In the genomic region with DNA sequence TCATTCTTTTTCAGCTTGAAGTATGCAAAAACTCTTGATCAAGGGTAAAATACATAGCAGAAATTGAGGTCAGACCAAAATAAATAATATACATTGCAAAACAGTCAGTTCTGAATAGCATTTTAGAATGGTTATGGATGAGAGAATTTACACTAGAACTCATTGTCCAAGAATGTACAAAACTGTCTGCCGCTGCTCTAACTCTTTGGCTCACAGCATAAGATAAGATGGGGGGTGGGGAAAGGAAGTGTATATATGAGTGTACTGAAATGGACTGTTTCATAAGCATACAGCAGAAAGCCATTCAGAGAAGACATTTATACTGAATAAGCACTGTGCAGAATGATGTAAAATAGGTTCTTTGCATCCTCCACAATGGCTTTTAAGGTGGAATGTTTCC, we compare ENCODE assay signal across 22 cellular contexts.
A peak's percentile ranks its signal among the peaks of the same experiment; 100 is the strongest.
DNase-seq lines count a peak whose midpoint lies in the region; ATAC-seq and TF ChIP-seq lines count a peak whose summit lies in the region.
"Had no signal": no experiment of that assay in that cellular context is flagged by ENCODE, and none has a peak within 500 bp of the region (broad histone marks: within the 10 kb centered on the region; RNA-seq: fewer than 3 reads in every experiment).

No MANE protein-coding gene starts in this region.

- no peaks in the 10 kb centered on the region for H3K27me3 ChIP-seq in hepatocyte
- H3K27me3 ChIP-seq in parathyroid adenoma (ENCODE audit: control insufficient read depth, insufficient read depth, low read length): no peaks in the 10 kb centered on the region
- no peaks in the 10 kb centered on the region for H3K27me3 ChIP-seq in ascending aorta

- no peaks in the 10 kb centered on the region for H4K20me1 ChIP-seq in hepatocyte (ENCODE audit: insufficient read depth, poor library complexity, severe bottlenecking)

- no peaks in the 10 kb centered on the region for H3K36me3 ChIP-seq in hepatocyte (replicated peaks; ENCODE audit: insufficient read depth, low read depth)
- no peaks in the 10 kb centered on the region for H3K36me3 ChIP-seq in parathyroid adenoma (ENCODE audit: control insufficient read depth, insufficient read depth, low read length)
- no peaks in the 10 kb centered on the region for H3K36me3 ChIP-seq in ascending aorta

- POLR2A ChIA-PET in RWPE1 (lab: Yijun Ruan, JAX; ENCODE audit: low non-redundant PET): no interaction called here

- H3K9me2 ChIP-seq in hepatocyte (replicated peaks; ENCODE audit: insufficient read depth): no peaks in the 10 kb centered on the region

- 79% methylated on average over 1 of the region's 1 CpG for WGBS in hepatocyte (ENCODE audit: low lambda C conversion rate, missing lambda C conversion rate)

- TF ChIP-seq CTCF in cardiac fibroblast (IDR thresholded peaks at IDR 0.05; ENCODE audit: low read depth, low read length) (no peak), hepatocyte (IDR thresholded peaks at IDR 0.05; ENCODE audit: poor library complexity) (no peak), parathyroid adenoma (IDR thresholded peaks at IDR 0.05) (no peak), RWPE1 (conservative IDR thresholded peaks at IDR 0.05; ENCODE audit: low read depth) (no peak), ascending aorta (IDR thresholded peaks at IDR 0.05) (no peak)

- H3K27ac ChIP-seq in hepatocyte: peak overlapping the region; percentile 26
- no peak overlapping the region for H3K27ac ChIP-seq in parathyroid adenoma
- H3K27ac ChIP-seq in RWPE1: no peak overlapping the region
- no peak overlapping the region for H3K27ac ChIP-seq in ascending aorta
- H3K27ac ChIP-seq: A549, KMS-11 had no signal

- H3K4me1 ChIP-seq in hepatocyte (ENCODE audit: insufficient read depth) (peaks cover 6% of the 10 kb centered on the region), parathyroid adenoma (no peaks in the 10 kb centered on the region), ascending aorta (no peaks in the 10 kb centered on the region)
- H3K4me1 ChIP-seq: A549 had no signal

- DNase-seq in amniotic stem cell (lab: John Stamatoyannopoulos, UW) (peak; percentile 12), cardiac fibroblast (ENCODE audit: low read depth in 2 of 2) (peak; percentile 30 to 43), hepatocyte (ENCODE audit: low spot score) (no peak), RWPE1 (ENCODE audit: low spot score) (no peak), head of caudate nucleus (no peak), ascending aorta (ENCODE audit: low spot score in 2 of 2) (no peak)
- DNase-seq: DMS53, GDM1, IMR-90, NCI-H1105, NCI-H146, NCI-H2029 treated with DMSO at 0.1 percent for 48 hours, NCI-H226, NCI-H524, NCI-H82, OCI-M1, SHP77 had no signal

- H3K79me2 ChIP-seq in hepatocyte (no peaks in the 10 kb centered on the region), parathyroid adenoma (no peaks in the 10 kb centered on the region)

- intact Hi-C loops in head of caudate nucleus (cut with DNase I) (no loop called here), ascending aorta (cut with DNase I) (no loop called here)

- no peak overlapping the region for H3K4me3 ChIP-seq in cardiac fibroblast (replicated peaks in 1 of 2; ENCODE audit: low read depth in 2 of 2, low read length in 2 of 2)
- no peak overlapping the region for H3K4me3 ChIP-seq in hepatocyte
- no peak overlapping the region for H3K4me3 ChIP-seq in parathyroid adenoma (ENCODE audit: low read depth, low read length)
- H3K4me3 ChIP-seq in ascending aorta: no peak overlapping the region
- H3K4me3 ChIP-seq: A549 had no signal

- H2AFZ ChIP-seq in hepatocyte: no peak overlapping the region
- H2AFZ ChIP-seq in parathyroid adenoma: peak overlapping the region; percentile 9

- H3K9me3 ChIP-seq in hepatocyte (ENCODE audit: low read depth): no peaks in the 10 kb centered on the region
- H3K9me3 ChIP-seq in parathyroid adenoma (ENCODE audit: control insufficient read depth, low read length): no peaks in the 10 kb centered on the region
- H3K9me3 ChIP-seq in ascending aorta: no peaks in the 10 kb centered on the region
- H3K9me3 ChIP-seq: A549 had no signal

- H3K9ac ChIP-seq in parathyroid adenoma: no peak overlapping the region
- H3K9ac ChIP-seq: KMS-11 had no signal

- CTCF ChIA-PET in RWPE1 (lab: Yijun Ruan, JAX): no interaction called here

- no peak for ATAC-seq in HG03175 (IDR thresholded peaks at IDR 0.05; ENCODE audit: unreplicated experiment)
- ATAC-seq: A549, HCT116 had no signal

- H3K4me2 ChIP-seq in hepatocyte (peak overlapping the region; percentile 8), parathyroid adenoma (ENCODE audit: low read length) (no peak overlapping the region)
- H3K4me2 ChIP-seq: A549, KMS-11 had no signal

Comparison
In these comparisons a context has a peak if more than half of its experiments do, and no peak if none do; other contexts are left out.
1. DNase-seq: peak in amniotic stem cell (single experiment) and cardiac fibroblast (2 of 2); none in hepatocyte (single experiment), RWPE1 (single experiment), head of caudate nucleus (0 of 42) and ascending aorta (0 of 2).